ENCODE assay signal across 9 cellular contexts in the genomic region with DNA sequence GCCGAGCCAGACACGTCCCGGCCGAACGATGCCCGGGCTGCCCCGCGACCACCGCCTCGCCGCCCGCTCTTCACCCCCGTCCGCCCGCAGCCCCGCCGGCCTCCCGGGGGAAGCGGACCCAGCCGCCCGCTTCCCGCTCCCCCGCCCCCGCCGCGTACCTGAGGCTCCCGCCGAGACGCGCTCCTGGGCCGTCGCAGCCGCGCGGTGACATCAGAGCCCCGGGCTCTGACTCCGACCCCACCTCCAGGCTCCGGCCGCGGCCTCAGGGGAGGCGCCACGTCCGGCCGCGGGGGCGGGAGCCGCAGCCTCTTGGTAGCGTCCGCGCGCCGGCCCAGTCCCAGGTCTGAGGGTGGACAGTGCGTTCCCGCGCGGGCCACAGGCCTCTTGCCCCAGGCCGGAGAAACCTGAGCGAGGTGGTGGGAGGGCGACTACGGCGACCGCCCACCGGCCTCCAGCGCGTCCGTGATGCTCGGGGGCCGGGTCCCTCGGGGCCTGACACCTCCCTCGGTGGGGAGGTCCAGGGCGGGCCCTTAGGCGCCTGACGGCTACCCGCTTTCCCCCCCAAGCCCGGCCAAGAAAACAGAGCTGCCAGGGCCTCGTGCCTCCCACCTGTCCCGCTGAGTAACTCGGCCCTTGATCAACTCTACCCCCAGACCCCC. TPM values are rescaled to one million over a fixed set of nuclear protein-coding genes. Genes with fewer than 3 reads are reported as not detected.
DNase-seq lines count a peak whose midpoint lies in the region; ATAC-seq, FAIRE-seq and TF ChIP-seq lines count a peak whose summit lies in the region.
"Had no signal": no experiment of that assay in that cellular context is flagged by ENCODE, and none has a peak within 500 bp of the region (broad histone marks: within the 10 kb centered on the region; RNA-seq: fewer than 3 reads in every experiment).

A gene with protein sequence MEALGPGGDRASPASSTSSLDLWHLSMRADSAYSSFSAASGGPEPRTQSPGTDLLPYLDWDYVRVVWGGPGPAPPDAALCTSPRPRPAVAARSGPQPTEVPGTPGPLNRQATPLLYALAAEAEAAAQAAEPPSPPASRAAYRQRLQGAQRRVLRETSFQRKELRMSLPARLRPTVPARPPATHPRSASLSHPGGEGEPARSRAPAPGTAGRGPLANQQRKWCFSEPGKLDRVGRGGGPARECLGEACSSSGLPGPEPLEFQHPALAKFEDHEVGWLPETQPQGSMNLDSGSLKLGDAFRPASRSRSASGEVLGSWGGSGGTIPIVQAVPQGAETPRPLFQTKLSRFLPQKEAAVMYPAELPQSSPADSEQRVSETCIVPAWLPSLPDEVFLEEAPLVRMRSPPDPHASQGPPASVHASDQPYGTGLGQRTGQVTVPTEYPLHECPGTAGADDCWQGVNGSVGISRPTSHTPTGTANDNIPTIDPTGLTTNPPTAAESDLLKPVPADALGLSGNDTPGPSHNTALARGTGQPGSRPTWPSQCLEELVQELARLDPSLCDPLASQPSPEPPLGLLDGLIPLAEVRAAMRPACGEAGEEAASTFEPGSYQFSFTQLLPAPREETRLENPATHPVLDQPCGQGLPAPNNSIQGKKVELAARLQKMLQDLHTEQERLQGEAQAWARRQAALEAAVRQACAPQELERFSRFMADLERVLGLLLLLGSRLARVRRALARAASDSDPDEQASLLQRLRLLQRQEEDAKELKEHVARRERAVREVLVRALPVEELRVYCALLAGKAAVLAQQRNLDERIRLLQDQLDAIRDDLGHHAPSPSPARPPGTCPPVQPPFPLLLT (minus strand): TSS at position 212 of the 659 bp plus-strand sequence. CDS start 4,507 bp downstream, outside the sequence.

- peak within 1 kb of the TSS; percentile 93 for H2AFZ ChIP-seq in endothelial cell of umbilical vein (ENCODE audit: low read depth, low read length)

- dilution Hi-C loops in endothelial cell of umbilical vein (cut with MboI; ENCODE audit: extremely low pct_ligation_motif_present, low sequenced_read_pairs), result no loop called here

- BruUV-seq in endothelial cell of umbilical vein (replicated peaks; lab: Mats Ljungman, UMichigan), result no TSS peak

- H4K20me1 ChIP-seq in endothelial cell of umbilical vein (replicated peaks; ENCODE audit: control insufficient read depth, extremely low read depth, insufficient read depth, low read length), result no peaks in the 10 kb centered on the region

- H3K4me3 ChIP-seq in endothelial cell of umbilical vein (replicated peaks in 1 of 3; ENCODE audit: insufficient read depth in 1 of 3, low read depth in 1 of 3, low read length in 3 of 3), result peak within 1 kb of the TSS; percentile 41 to 59 (median 49)

- peak within 1 kb of the TSS; percentile 32 for H3K27ac ChIP-seq in endothelial cell of umbilical vein (ENCODE audit: insufficient read depth, low read depth, low read length)

- ATAC-seq in GM21360 (IDR thresholded peaks at IDR 0.05; ENCODE audit: unreplicated experiment), result peak; percentile 58
- peak; percentile 70 for ATAC-seq in HG03521 (IDR thresholded peaks at IDR 0.05; ENCODE audit: unreplicated experiment)
- peak; percentile 32 for ATAC-seq in T-helper 17 cell

- H3K9ac ChIP-seq in endothelial cell of umbilical vein (replicated peaks; ENCODE audit: extremely low read depth, insufficient read depth, low read length), result peak within 1 kb of the TSS; percentile 79

- peaks cover 53% of the 10 kb centered on the region for H3K27me3 Mint-ChIP-seq in T-helper 17 cell

- CTCF ChIA-PET in endothelial cell of umbilical vein (lab: Charles Lee), result interaction anchor here (0.6 to 9.9 kb wide), 16 partner anchors 9 to 304 kb away, joined by 3 to 122 read pairs (median 4); partner anchors contain the start of genes GDF9, LEAP2 and UQCRQ

- peaks cover 12% of the 10 kb centered on the region for H3K4me1 ChIP-seq in endothelial cell of umbilical vein (ENCODE audit: control insufficient read depth, extremely low read depth, insufficient read depth, low read length)

- H3K36me3 Mint-ChIP-seq in T-helper 17 cell (ENCODE audit: low read depth), result peaks cover 4% of the 10 kb centered on the region

- peak within 1 kb of the TSS; percentile 89 for H3K4me3 Mint-ChIP-seq in T-helper 17 cell

- no peaks in the 10 kb centered on the region for H3K27me3 ChIP-seq in endothelial cell of umbilical vein (ENCODE audit: control insufficient read depth in 2 of 2, insufficient read depth in 2 of 2, low read length in 2 of 2)

- H3K79me2 ChIP-seq in endothelial cell of umbilical vein (ENCODE audit: control insufficient read depth, insufficient read depth, low read length), result no peaks in the 10 kb centered on the region

- TF ChIP-seq POLR2A in endothelial cell of umbilical vein (IDR thresholded peaks at IDR 0.05; ENCODE audit: low read depth, low read length), result no peak

- H3K36me3 ChIP-seq in endothelial cell of umbilical vein (ENCODE audit: control insufficient read depth in 2 of 2, extremely low read depth in 1 of 2, insufficient read depth in 2 of 2, low read length in 2 of 2), result no peaks in the 10 kb centered on the region

- peak; percentile 22 for DNase-seq in NCI-H1436 (lab: John Stamatoyannopoulos, UW)
- DNase-seq in NCI-H1436 treated with DMSO at 0.1 percent for 48 hours (lab: John Stamatoyannopoulos, UW), result no peak
- no peak for DNase-seq in T-helper 17 cell
- peak; percentile 33 for DNase-seq in endothelial cell of umbilical vein (ENCODE audit: low read depth, low spot score)
- DNase-seq in mucosa of gallbladder (ENCODE audit: low spot score), result peak; percentile 40
- no peak for DNase-seq in NCI-H2107 (lab: John Stamatoyannopoulos, UW)

- H3K9me3 ChIP-seq in T-helper 17 cell (ENCODE audit: control insufficient read depth, low read length, poor library complexity, severe bottlenecking), result no peaks in the 10 kb centered on the region
- no peaks in the 10 kb centered on the region for H3K9me3 ChIP-seq in endothelial cell of umbilical vein (replicated peaks; ENCODE audit: control insufficient read depth, insufficient read depth, low read length)

- peak; percentile 56 for FAIRE-seq in endothelial cell of umbilical vein (lab: Jason Lieb, UNC)
- FAIRE-seq: G401.6 had no signal

- intact Hi-C loops in endothelial cell of umbilical vein (cut with micrococcal nuclease), result loop anchor here (1.0 to 2.0 kb wide), 5 partner anchors 9 to 220 kb away; partner anchors contain the start of genes GDF9 and UQCRQ

- H3K4me2 ChIP-seq in endothelial cell of umbilical vein (ENCODE audit: insufficient read depth, low read length), result peak within 1 kb of the TSS; percentile 61

- no peak for TF ChIP-seq CTCF in endothelial cell of umbilical vein (IDR thresholded peaks at IDR 0.05; ENCODE audit: extremely low read depth in 1 of 2, insufficient read depth in 1 of 2, low read depth in 1 of 2, low read length in 2 of 2)

- POLR2A ChIA-PET in endothelial cell of umbilical vein (lab: Charles Lee), result interaction anchor here (1.0 kb wide), 1 partner anchor 37 kb away, joined by 3 read pairs; no protein-coding TSS in a partner anchor

- H3K9me1 ChIP-seq in endothelial cell of umbilical vein (replicated peaks; ENCODE audit: control insufficient read depth, extremely low read depth, insufficient read depth, low read length), result no peaks in the 10 kb centered on the region

- no peak within 1 kb of the TSS for H3K27ac Mint-ChIP-seq in T-helper 17 cell

- H3K4me1 Mint-ChIP-seq in T-helper 17 cell, result peaks cover 14% of the 10 kb centered on the region

TF ChIP-seq in endothelial cell of umbilical vein, 7 proteins besides CTCF, POLR2A, EP300 and RAD21:
- peak; percentile 58 for TF ChIP-seq POLR2AphosphoS5 (IDR thresholded peaks at IDR 0.05; ENCODE audit: insufficient read depth, low read depth, low read length)
- TF ChIP-seq MAX (IDR thresholded peaks at IDR 0.05; ENCODE audit: insufficient read depth, insufficient read length), result no peak
TF ChIP-seq in endothelial cell of umbilical vein: peak in this region for 1.

RNA-seq across cellular contexts. Expression of the gene that starts here (rescaled TPM):
- under 1 TPM in 1 of 2 donors, not detected in 1; 0.20 TPM for total RNA-seq in T-helper 17 cell
- 20.9 and 21.0 TPM in 2 replicates for total RNA-seq in endothelial cell of umbilical vein
- polyA plus RNA-seq in endothelial cell of umbilical vein, result 12.8 and 13.0 TPM in 2 replicates
- polyA plus RNA-seq in endothelial cell of umbilical vein (2011; cell fraction: cytosol; rRNA removed), result 8.3 and 9.0 TPM in 2 replicates
- polyA plus RNA-seq in endothelial cell of umbilical vein (2011; cell fraction: nucleus; rRNA removed), result 25.4 and 29.9 TPM in 2 replicates
- polyA plus RNA-seq in endothelial cell of umbilical vein (2012), result 6.9 and 11.5 TPM in 2 replicates
- polyA minus RNA-seq in endothelial cell of umbilical vein, result 5.3 and 6.6 TPM in 2 replicates
- 5.3 TPM for polyA minus RNA-seq in endothelial cell of umbilical vein (2011; cell fraction: cytosol; rRNA and poly(A)+ RNA removed)
- 7.0 and 11.0 TPM in 2 replicates for polyA minus RNA-seq in endothelial cell of umbilical vein (2011; cell fraction: nucleus; rRNA and poly(A)+ RNA removed)
- 96.1 TPM for total RNA-seq in mucosa of gallbladder

Comparison
In these comparisons a context has a peak if more than half of its experiments do, and no peak if none do; other contexts are left out.
1. RNA of the gene that starts here (total RNA-seq): 96.1 TPM in mucosa of gallbladder (single experiment) and 20.9 to 21.0 TPM in endothelial cell of umbilical vein; 0.20 TPM in T-helper 17 cell; every median in the first group is over 10 times any median in the second.
2. DNase-seq: peak in NCI-H1436 (single experiment), endothelial cell of umbilical vein (single experiment) and mucosa of gallbladder (single experiment); none in NCI-H1436 treated with DMSO at 0.1 percent for 48 hours (single experiment), T-helper 17 cell (0 of 3) and NCI-H2107 (single experiment).
3. Peak in ATAC-seq in T-helper 17 cell; RNA of the gene not detected or under 1 TPM.
4. Peak in every context shown above with its lines, with median percentiles within 50 percentile points of each other: ATAC-seq.